In the genomic region with DNA sequence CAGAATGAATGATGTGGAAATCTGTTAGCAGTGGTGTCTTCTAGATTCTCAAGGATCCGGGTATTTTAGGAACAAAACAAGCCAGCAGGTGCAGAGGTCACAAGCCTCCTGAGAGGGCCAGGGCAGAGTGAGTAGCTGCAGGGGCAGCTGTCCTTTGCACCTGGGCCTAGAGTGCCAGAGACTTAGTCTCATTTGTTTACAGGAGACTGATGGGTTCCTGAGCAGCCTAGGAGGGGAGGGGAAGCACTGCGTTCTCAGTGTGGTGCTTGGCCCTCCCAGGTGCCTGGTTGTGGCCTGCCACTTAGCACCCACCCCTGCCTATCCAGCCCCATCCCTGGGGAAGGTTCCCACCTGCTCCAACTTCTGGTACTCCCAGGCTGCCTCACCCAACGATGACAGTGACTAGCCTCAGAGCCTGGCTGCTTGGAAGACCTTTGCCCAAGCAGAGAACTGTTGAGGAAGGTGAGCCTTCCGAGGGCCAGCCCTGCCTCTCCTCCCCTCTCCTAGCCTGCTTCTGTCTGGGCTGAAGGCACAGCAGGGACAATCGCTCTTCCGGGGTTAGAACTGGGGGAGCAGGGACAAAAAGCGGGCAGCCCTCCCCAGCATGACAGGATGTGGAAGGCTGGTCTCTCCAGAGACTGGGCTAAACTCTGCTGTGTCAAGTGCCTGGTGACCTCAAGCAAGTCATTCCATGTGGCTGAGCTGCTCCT, we compare ENCODE assay signal across 1 cellular context.
TF ChIP-seq lines count a peak whose summit lies in the region.

No MANE protein-coding gene starts in this region.

TF ChIP-seq in WTC11, 78 proteins besides CTCF, POLR2A, EP300 and RAD21 (continued from another document):
- TF ChIP-seq, protein P1, sequence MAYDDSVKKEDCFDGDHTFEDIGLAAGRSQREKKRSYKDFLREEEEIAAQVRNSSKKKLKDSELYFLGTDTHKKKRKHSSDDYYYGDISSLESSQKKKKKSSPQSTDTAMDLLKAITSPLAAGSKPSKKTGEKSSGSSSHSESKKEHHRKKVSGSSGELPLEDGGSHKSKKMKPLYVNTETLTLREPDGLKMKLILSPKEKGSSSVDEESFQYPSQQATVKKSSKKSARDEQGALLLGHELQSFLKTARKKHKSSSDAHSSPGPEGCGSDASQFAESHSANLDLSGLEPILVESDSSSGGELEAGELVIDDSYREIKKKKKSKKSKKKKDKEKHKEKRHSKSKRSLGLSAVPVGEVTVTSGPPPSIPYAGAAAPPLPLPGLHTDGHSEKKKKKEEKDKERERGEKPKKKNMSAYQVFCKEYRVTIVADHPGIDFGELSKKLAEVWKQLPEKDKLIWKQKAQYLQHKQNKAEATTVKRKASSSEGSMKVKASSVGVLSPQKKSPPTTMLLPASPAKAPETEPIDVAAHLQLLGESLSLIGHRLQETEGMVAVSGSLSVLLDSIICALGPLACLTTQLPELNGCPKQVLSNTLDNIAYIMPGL (CRISPR knock-in tag; IDR thresholded peaks at IDR 0.05): no peak
- no peak for TF ChIP-seq SP1 (CRISPR knock-in tag; conservative IDR thresholded peaks at IDR 0.05)
- TF ChIP-seq, protein P2, sequence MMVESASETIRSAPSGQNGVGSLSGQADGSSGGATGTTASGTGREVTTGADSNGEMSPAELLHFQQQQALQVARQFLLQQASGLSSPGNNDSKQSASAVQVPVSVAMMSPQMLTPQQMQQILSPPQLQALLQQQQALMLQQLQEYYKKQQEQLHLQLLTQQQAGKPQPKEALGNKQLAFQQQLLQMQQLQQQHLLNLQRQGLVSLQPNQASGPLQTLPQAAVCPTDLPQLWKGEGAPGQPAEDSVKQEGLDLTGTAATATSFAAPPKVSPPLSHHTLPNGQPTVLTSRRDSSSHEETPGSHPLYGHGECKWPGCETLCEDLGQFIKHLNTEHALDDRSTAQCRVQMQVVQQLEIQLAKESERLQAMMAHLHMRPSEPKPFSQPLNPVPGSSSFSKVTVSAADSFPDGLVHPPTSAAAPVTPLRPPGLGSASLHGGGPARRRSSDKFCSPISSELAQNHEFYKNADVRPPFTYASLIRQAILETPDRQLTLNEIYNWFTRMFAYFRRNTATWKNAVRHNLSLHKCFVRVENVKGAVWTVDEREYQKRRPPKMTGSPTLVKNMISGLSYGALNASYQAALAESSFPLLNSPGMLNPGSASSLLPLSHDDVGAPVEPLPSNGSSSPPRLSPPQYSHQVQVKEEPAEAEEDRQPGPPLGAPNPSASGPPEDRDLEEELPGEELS (CRISPR knock-in tag; IDR thresholded peaks at IDR 0.05): no peak
